8 cellular contexts compared by ENCODE assay signal in the genomic region with DNA sequence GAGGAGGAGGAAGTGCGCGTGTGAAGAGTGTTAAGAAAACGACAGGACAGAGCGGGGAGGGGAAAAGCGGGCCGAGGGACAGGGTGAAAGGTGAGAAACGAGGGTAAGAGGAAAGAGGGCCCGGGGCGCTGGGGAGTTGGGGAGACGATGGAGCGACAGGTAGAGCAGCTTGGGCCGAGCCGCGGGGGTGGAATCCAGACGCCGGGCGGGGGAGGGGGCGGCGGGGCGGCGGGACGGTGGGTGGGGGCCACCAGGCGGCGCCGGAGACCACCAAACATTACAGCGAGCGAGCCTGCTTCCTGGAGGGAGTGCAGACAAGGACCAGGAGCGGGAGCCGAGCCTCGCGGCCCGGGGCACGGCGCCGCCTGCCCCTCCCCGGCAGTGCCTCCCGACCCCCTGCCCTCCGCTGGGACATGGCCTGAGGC. TPM values are rescaled to one million over a fixed set of nuclear protein-coding genes. Genes with fewer than 3 reads are reported as not detected.
DNase-seq lines count a peak whose midpoint lies in the region; ATAC-seq and TF ChIP-seq lines count a peak whose summit lies in the region.
"Not testable (repeated sequence)": the region's sequence is repeated elsewhere in the genome, so short reads cannot be mapped to it uniquely, and the experiment has no call there.

No MANE protein-coding gene starts in this region.

- not testable (repeated sequence) for H2AFZ ChIP-seq in Karpas-422 (ENCODE audit: low read length)

- H3K27ac ChIP-seq in 22Rv1 (peak overlapping the region; percentile 85; the same call in 1 of the 2 replicates), Karpas-422 (ENCODE audit: low read length) (peak overlapping the region; percentile 57; the same call in 1 of the 2 replicates)
- not testable (repeated sequence) for H3K27ac ChIP-seq in iPS-20b (ENCODE audit: low read length)

- H3K9me3 ChIP-seq in Karpas-422 (ENCODE audit: low read length); iPS-20b (ENCODE audit: insufficient read depth, low read depth, low read length): not testable (repeated sequence)

- CTCF ChIA-PET in activated CD4-positive, alpha-beta memory T cell treated with anti-CD3 and anti-CD28 coated beads for 36 hours (lab: Charles Lee), result not testable (repeated sequence)

- ATAC-seq in GM19025 (IDR thresholded peaks at IDR 0.05; ENCODE audit: low read depth, unreplicated experiment) (peak; percentile 6), HG02798 (IDR thresholded peaks at IDR 0.05; ENCODE audit: poor library complexity, unreplicated experiment) (peak; percentile 14), sciatic nerve (peak; percentile 5)

- not testable (repeated sequence) for H4K20me1 ChIP-seq in Karpas-422 (ENCODE audit: insufficient read depth, low read depth, low read length)

- H3K27ac Mint-ChIP-seq in activated CD4-positive, alpha-beta memory T cell treated with anti-CD3 and anti-CD28 coated beads for 36 hours, result not testable (repeated sequence)

- H3K36me3 Mint-ChIP-seq in activated CD4-positive, alpha-beta memory T cell treated with anti-CD3 and anti-CD28 coated beads for 36 hours, result not testable (repeated sequence)

- peaks cover 27% of the 10 kb centered on the region for H3K79me2 ChIP-seq in Karpas-422 (ENCODE audit: low read length)

- H3K4me1 Mint-ChIP-seq in activated CD4-positive, alpha-beta memory T cell treated with anti-CD3 and anti-CD28 coated beads for 36 hours (ENCODE audit: low read depth), result peaks cover 31% of the 10 kb centered on the region

- peak overlapping the region; percentile 72 for H3K9ac ChIP-seq in Karpas-422 (ENCODE audit: low read length)
- not testable (repeated sequence) for H3K9ac ChIP-seq in iPS-20b (ENCODE audit: low read depth, low read length)

- peak overlapping the region; percentile 85 for H3K4me3 Mint-ChIP-seq in activated CD4-positive, alpha-beta memory T cell treated with anti-CD3 and anti-CD28 coated beads for 36 hours

- not testable (repeated sequence) for H3K9me2 ChIP-seq in Karpas-422 (replicated peaks; ENCODE audit: insufficient read depth, low read length)

- DNase-seq in Karpas-422, result peak; percentile 64
- peak; percentile 20 for DNase-seq in activated CD4-positive, alpha-beta memory T cell treated with anti-CD3 and anti-CD28 coated beads for 36 hours
- DNase-seq in choroid plexus epithelial cell (ENCODE audit: low read depth), result not testable (repeated sequence)
- peak; percentile 59 for DNase-seq in sciatic nerve (ENCODE audit: low spot score)

- not testable (repeated sequence) for H3K4me1 ChIP-seq in Karpas-422 (ENCODE audit: low read length); iPS-20b (ENCODE audit: insufficient read depth, low read length)

- not testable (repeated sequence) for H3K36me3 ChIP-seq in Karpas-422 (ENCODE audit: insufficient read depth, low read length); iPS-20b (ENCODE audit: insufficient read depth, low read depth, low read length)

- H3K4me3 ChIP-seq in Karpas-422 (ENCODE audit: low read length) (peak overlapping the region; percentile 61; the same call in 1 of the 2 replicates), choroid plexus epithelial cell (ENCODE audit: low read depth, low read length) (peak overlapping the region; percentile 51), iPS-20b (ENCODE audit: low read length) (peak overlapping the region; percentile 60; the same call in 1 of the 2 replicates)

- POLR2A ChIA-PET in activated CD4-positive, alpha-beta memory T cell treated with anti-CD3 and anti-CD28 coated beads for 36 hours (lab: Charles Lee), result not testable (repeated sequence)

- TF ChIP-seq CTCF in 22Rv1 (IDR thresholded peaks at IDR 0.05); choroid plexus epithelial cell (conservative IDR thresholded peaks at IDR 0.05; ENCODE audit: low read depth, low read length): not testable (repeated sequence)

- H3K27me3 ChIP-seq in Karpas-422 (ENCODE audit: low read length); iPS-20b (ENCODE audit: insufficient read depth, low read length): not testable (repeated sequence)

- intact Hi-C loops in activated CD4-positive, alpha-beta memory T cell treated with anti-CD3 and anti-CD28 coated beads for 36 hours (cut with micrococcal nuclease); sciatic nerve (cut with DNase I): not testable (repeated sequence)

- H3K27me3 Mint-ChIP-seq in activated CD4-positive, alpha-beta memory T cell treated with anti-CD3 and anti-CD28 coated beads for 36 hours, result not testable (repeated sequence)

- not testable (repeated sequence) for H3K9me3 Mint-ChIP-seq in activated CD4-positive, alpha-beta memory T cell treated with anti-CD3 and anti-CD28 coated beads for 36 hours

- H3K4me2 ChIP-seq in Karpas-422 (ENCODE audit: low read depth, low read length, poor library complexity, severe bottlenecking), result peak overlapping the region; percentile 65

RNA-seq across cellular contexts. Expression of a gene that starts 0.9 kb away (rescaled TPM):
- total RNA-seq in Karpas-422 (2014; rRNA removed; shearing (Covaris generic); ENCODE audit: low replicate concordance), result 0.19 and 0.43 TPM in 2 replicates
- under 1 TPM in 1 of 2 experiments, not detected in 1; 0.12 TPM for total RNA-seq in activated CD4-positive, alpha-beta memory T cell treated with anti-CD3 and anti-CD28 coated beads for 36 hours
- total RNA-seq in sciatic nerve, result not detected
